Comparison of ENCODE assay signal across 2 cellular contexts in the genomic region with DNA sequence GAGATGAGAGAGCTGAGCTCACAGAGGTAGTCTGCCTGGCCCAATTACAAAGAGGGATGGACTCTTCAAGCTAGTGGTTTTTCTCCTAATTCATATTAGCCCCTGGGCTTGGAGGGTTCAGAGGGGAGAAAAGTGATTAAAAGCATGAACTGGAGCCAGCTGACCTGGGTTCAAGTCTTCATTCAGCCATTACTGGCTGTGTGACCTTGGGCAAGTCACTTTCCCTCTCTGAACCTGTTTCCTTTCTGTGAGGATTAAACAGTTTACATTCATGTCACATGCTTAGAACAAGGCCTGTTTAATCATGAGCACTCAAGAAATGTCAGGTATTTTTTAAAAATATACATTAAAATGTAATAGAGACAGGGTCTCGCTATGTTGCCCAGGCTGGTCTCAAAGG.
A peak's percentile ranks its signal among the peaks of the same experiment; 100 is the strongest.
TF ChIP-seq lines count a peak whose summit lies in the region.

No MANE protein-coding gene starts in this region.

TF ChIP-seq in K562, 482 proteins besides CTCF, POLR2A, EP300 and RAD21:
- TF ChIP-seq KDM1A (IDR thresholded peaks at IDR 0.05) (peak in 1 of 2 experiments; percentile 27; a peak in 2 of 4 replicates), ZFPM2 (CRISPR knock-in tag; IDR thresholded peaks at IDR 0.05) (no peak), SRSF3 (IDR thresholded peaks at IDR 0.05; ENCODE audit: insufficient read depth, low read length) (no peak), ZFP36 (IDR thresholded peaks at IDR 0.05; ENCODE audit: low read depth, low read length, partially characterized antibody) (peak; percentile 78), BCOR (IDR thresholded peaks at IDR 0.05) (peak; percentile 72), RBM25 (IDR thresholded peaks at IDR 0.05; ENCODE audit: low read depth, low read length, severe bottlenecking) (peak; percentile 79), ADNP (tag; IDR thresholded peaks at IDR 0.05) (0 out of 2 replicates have a peak, but pooled peaks have one; percentile 34)
- TF ChIP-seq, protein P1, sequence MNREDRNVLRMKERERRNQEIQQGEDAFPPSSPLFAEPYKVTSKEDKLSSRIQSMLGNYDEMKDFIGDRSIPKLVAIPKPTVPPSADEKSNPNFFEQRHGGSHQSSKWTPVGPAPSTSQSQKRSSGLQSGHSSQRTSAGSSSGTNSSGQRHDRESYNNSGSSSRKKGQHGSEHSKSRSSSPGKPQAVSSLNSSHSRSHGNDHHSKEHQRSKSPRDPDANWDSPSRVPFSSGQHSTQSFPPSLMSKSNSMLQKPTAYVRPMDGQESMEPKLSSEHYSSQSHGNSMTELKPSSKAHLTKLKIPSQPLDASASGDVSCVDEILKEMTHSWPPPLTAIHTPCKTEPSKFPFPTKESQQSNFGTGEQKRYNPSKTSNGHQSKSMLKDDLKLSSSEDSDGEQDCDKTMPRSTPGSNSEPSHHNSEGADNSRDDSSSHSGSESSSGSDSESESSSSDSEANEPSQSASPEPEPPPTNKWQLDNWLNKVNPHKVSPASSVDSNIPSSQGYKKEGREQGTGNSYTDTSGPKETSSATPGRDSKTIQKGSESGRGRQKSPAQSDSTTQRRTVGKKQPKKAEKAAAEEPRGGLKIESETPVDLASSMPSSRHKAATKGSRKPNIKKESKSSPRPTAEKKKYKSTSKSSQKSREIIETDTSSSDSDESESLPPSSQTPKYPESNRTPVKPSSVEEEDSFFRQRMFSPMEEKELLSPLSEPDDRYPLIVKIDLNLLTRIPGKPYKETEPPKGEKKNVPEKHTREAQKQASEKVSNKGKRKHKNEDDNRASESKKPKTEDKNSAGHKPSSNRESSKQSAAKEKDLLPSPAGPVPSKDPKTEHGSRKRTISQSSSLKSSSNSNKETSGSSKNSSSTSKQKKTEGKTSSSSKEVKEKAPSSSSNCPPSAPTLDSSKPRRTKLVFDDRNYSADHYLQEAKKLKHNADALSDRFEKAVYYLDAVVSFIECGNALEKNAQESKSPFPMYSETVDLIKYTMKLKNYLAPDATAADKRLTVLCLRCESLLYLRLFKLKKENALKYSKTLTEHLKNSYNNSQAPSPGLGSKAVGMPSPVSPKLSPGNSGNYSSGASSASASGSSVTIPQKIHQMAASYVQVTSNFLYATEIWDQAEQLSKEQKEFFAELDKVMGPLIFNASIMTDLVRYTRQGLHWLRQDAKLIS (CRISPR knock-in tag; IDR thresholded peaks at IDR 0.05): no peak

TF ChIP-seq in GM12891, 5 proteins besides CTCF, POLR2A, EP300 and RAD21:
- no peak for TF ChIP-seq POLR2AphosphoS5 (IDR thresholded peaks at IDR 0.05; ENCODE audit: low read depth, low read length)
- no peak for TF ChIP-seq PAX5 (IDR thresholded peaks at IDR 0.05; ENCODE audit: insufficient read depth, low read length, severe bottlenecking)
- no peak for TF ChIP-seq TAF1 (IDR thresholded peaks at IDR 0.05; ENCODE audit: low read depth, low read length)
- TF ChIP-seq POU2F2 (IDR thresholded peaks at IDR 0.05; ENCODE audit: low read depth, low read length): no peak
- no peak for TF ChIP-seq SPI1 (IDR thresholded peaks at IDR 0.05; ENCODE audit: low read depth, low read length)
TF ChIP-seq in GM12891: peak in this region for 0.
